ENCODE assay signal across 8 cellular contexts in the genomic region with DNA sequence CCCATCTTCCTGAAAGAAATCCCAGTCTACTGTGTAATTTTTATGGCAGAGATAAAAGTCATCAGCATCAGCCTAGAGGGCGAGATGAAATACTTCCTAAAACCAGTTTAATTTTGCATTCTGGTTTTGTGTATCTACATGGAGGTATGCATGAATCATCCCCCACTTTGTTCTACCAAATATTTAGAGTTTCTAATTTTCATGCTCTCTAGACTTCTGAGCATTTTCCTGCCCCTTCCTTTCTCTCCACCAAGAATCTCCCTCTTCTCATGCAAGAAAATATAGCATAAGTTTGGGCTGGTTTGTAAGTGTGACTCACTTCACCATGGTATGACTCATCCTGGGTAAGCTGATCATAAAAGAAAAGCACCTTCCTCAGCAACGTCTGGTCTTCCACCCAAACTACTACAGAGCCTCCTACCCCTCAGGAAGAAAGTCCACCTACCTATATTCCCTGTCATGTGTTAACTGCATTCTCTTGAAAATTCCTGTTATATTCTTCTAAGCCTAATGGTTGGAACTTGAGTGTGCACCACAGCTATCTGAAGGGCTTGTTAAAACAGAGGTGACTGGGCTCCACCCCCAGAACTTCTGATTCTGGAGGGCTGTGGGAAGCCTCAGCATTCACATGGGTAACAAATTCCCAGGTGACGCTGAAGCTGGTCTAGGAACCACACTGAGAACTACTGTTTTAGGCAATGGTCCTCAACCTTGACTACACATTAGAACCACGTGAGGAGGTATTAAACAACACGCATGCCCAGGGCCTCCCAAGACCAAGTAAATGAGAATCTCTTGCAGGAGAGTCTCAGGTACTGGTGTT. TPM values are rescaled to one million over a fixed set of nuclear protein-coding genes. Genes with fewer than 3 reads are reported as not detected.
DNase-seq lines count a peak whose midpoint lies in the region; ATAC-seq and TF ChIP-seq lines count a peak whose summit lies in the region.

No MANE protein-coding gene starts in this region.

- POLR2A ChIA-PET in CD8-positive, alpha-beta T cell (lab: Charles Lee) = no interaction called here

- H3K4me3 ChIP-seq in CD8-positive, alpha-beta T cell (ENCODE audit: low read depth, low read length) = no peak overlapping the region

- H3K4me3 Mint-ChIP-seq in CD8-positive, alpha-beta T cell = no peak overlapping the region
- H3K4me3 Mint-ChIP-seq in activated naive CD8-positive, alpha-beta T cell = peak overlapping the region; percentile 12
- no peak overlapping the region for H3K4me3 Mint-ChIP-seq in osteocyte (ENCODE audit: unreplicated experiment)

- no peaks in the 10 kb centered on the region for H3K36me3 Mint-ChIP-seq in CD8-positive, alpha-beta T cell
- peaks cover 2% of the 10 kb centered on the region for H3K36me3 Mint-ChIP-seq in activated naive CD8-positive, alpha-beta T cell
- no peaks in the 10 kb centered on the region for H3K36me3 Mint-ChIP-seq in osteocyte (ENCODE audit: unreplicated experiment)

- no peak overlapping the region for H3K27ac Mint-ChIP-seq in CD8-positive, alpha-beta T cell
- peak overlapping the region; percentile 16 for H3K27ac Mint-ChIP-seq in activated naive CD8-positive, alpha-beta T cell
- H3K27ac Mint-ChIP-seq in osteocyte (ENCODE audit: unreplicated experiment) = peak overlapping the region; percentile 65

- peaks cover 14% of the 10 kb centered on the region for H3K4me1 Mint-ChIP-seq in CD8-positive, alpha-beta T cell (ENCODE audit: low read depth)
- H3K4me1 Mint-ChIP-seq in activated naive CD8-positive, alpha-beta T cell (ENCODE audit: low read depth) = peaks cover 32% of the 10 kb centered on the region
- H3K4me1 Mint-ChIP-seq in osteocyte (ENCODE audit: unreplicated experiment) = peaks cover 31% of the 10 kb centered on the region

- H3K27me3 ChIP-seq in CD8-positive, alpha-beta T cell (ENCODE audit: insufficient read depth, low read length) = no peaks in the 10 kb centered on the region

- H3K27ac ChIP-seq in CD8-positive, alpha-beta T cell (ENCODE audit: low read depth, low read length) = no peak overlapping the region

- no peaks in the 10 kb centered on the region for H3K36me3 ChIP-seq in CD8-positive, alpha-beta T cell (ENCODE audit: insufficient read depth, low read length)

- intact Hi-C loops in CD8-positive, alpha-beta T cell (cut with DNase I, micrococcal nuclease) = loop anchor here in 1 of 2 experiments (10.0 kb wide), 1 partner anchor 203 kb away; no protein-coding TSS in a partner anchor

- ATAC-seq in CD8-positive, alpha-beta T cell = peak; percentile 34
- ATAC-seq in GM21360 (IDR thresholded peaks at IDR 0.05; ENCODE audit: unreplicated experiment) (peak; percentile 64), HG03575 (IDR thresholded peaks at IDR 0.05; ENCODE audit: extremely low read depth, insufficient number of reproducible peaks, low FRiP score, unreplicated experiment) (peak; percentile 83), GM19397 (IDR thresholded peaks at IDR 0.05; ENCODE audit: unreplicated experiment) (no peak), GM19324 (IDR thresholded peaks at IDR 0.05; ENCODE audit: low FRiP score, unreplicated experiment) (no peak)

- H3K27me3 Mint-ChIP-seq in CD8-positive, alpha-beta T cell (ENCODE audit: low read depth) = peaks cover 2% of the 10 kb centered on the region
- no peaks in the 10 kb centered on the region for H3K27me3 Mint-ChIP-seq in activated naive CD8-positive, alpha-beta T cell
- no peaks in the 10 kb centered on the region for H3K27me3 Mint-ChIP-seq in osteocyte (ENCODE audit: unreplicated experiment)

- H3K9me3 ChIP-seq in CD8-positive, alpha-beta T cell (ENCODE audit: low read length) = no peaks in the 10 kb centered on the region

- CTCF ChIA-PET in CD8-positive, alpha-beta T cell (lab: Charles Lee) = interaction anchor here (1.3 kb wide), 1 partner anchor 12 kb away, joined by 3 read pairs; no protein-coding TSS in a partner anchor

- H3K9me3 Mint-ChIP-seq in CD8-positive, alpha-beta T cell = peaks cover 5% of the 10 kb centered on the region
- H3K9me3 Mint-ChIP-seq in activated naive CD8-positive, alpha-beta T cell (ENCODE audit: low read depth) = no peaks in the 10 kb centered on the region
- H3K9me3 Mint-ChIP-seq in osteocyte (ENCODE audit: unreplicated experiment) = no peaks in the 10 kb centered on the region

- DNase-seq in CD8-positive, alpha-beta T cell = no peak
- DNase-seq in osteocyte (ENCODE audit: extremely low spot score, unreplicated experiment) = no peak
- no peak for DNase-seq in NCI-H1092 (lab: John Stamatoyannopoulos, UW)

- TF ChIP-seq CTCF in CD8-positive, alpha-beta T cell (IDR thresholded peaks at IDR 0.05) = no peak
- no peak for TF ChIP-seq CTCF in osteocyte (IDR thresholded peaks at IDR 0.05)

- peaks cover 12% of the 10 kb centered on the region for H3K4me1 ChIP-seq in CD8-positive, alpha-beta T cell (ENCODE audit: insufficient read depth, low read length)

RNA-seq across cellular contexts. Expression of a gene that starts 37.4 kb away (rescaled TPM):
- total RNA-seq in CD8-positive, alpha-beta T cell = 1 to 10 TPM; 1.1 to 1.4 TPM
- 0.91 and 1.2 TPM in 2 replicates for total RNA-seq in osteocyte

Comparison
In these comparisons a context has a peak if more than half of its experiments do, and no peak if none do; other contexts are left out.
1. ATAC-seq: peak in CD8-positive, alpha-beta T cell (single experiment), GM21360 (single experiment) and HG03575 (single experiment); none in GM19397 (single experiment) and GM19324 (single experiment).